ENCODE assay signal across 1 cellular context in the genomic region with DNA sequence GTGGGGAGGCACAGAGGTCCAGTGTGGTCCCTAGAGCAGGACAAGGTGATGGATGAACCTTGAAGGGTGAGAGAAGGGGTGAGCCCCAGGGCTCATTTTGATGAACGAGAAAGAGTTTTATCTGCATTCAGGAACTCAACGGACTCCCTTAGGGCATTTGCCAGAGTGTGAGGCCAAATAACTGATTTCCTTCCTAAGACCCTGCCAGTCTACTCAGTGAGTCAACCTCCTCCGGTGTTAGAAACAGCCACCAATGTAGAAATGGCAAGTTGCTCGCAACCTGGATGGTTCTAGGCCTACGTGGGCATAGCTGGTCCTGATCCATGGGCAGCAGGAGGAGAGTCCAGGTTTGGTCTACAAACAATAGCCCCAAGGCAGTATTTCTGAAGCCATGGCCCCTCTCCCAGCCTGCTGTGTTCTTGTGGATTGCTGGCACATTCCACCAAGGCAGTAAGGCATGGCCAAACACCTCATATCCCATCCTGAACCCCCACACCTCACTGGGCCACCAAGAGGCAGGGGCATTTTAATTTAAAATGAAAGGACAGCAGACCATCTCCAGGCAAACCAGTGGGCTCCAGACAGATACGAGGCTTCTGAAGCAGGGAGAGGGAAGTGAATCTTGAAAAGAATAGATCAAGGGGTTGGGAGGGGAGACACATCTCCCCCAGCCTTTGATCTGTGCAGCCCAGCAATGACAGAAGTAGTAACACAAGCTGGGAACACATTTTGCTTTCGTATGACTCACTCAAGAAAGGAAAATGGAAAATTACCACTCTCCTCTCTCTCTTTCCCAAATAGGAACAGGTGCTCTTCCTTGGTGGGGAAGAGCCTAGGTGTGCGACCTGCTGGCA.
A peak's percentile ranks its signal among the peaks of the same experiment; 100 is the strongest.
TF ChIP-seq lines count a peak whose summit lies in the region.

No MANE protein-coding gene starts in this region.

TF ChIP-seq in HCT116, 20 proteins besides CTCF, POLR2A, EP300 and RAD21:
- no peak for TF ChIP-seq FOSL1 (IDR thresholded peaks at IDR 0.05; ENCODE audit: low read depth)
- peak; percentile 33 for TF ChIP-seq SP1 (IDR thresholded peaks at IDR 0.05; ENCODE audit: low read depth)
- peak; percentile 68 for TF ChIP-seq TCF7L2 (IDR thresholded peaks at IDR 0.05; ENCODE audit: borderline replicate concordance, extremely low read depth, insufficient read depth, insufficient read length)
- TF ChIP-seq, protein P1, sequence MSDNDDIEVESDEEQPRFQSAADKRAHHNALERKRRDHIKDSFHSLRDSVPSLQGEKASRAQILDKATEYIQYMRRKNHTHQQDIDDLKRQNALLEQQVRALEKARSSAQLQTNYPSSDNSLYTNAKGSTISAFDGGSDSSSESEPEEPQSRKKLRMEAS (IDR thresholded peaks at IDR 0.05), result no peak
- TF ChIP-seq CBX3 (IDR thresholded peaks at IDR 0.05; ENCODE audit: low read depth), result no peak
- no peak for TF ChIP-seq ZNF274 (IDR thresholded peaks at IDR 0.05; ENCODE audit: low read depth, low read length)
